32 cellular contexts compared by ENCODE assay signal in genomic region chr12:116898675-116899074, GRCh38. TPM values are rescaled to one million over a fixed set of nuclear protein-coding genes. Genes with fewer than 3 reads are reported as not detected.
"Had no signal": no experiment of that assay in that cellular context is flagged by ENCODE, and none has a peak within 500 bp of the region (broad histone marks: within the 10 kb centered on the region; RNA-seq: fewer than 3 reads in every experiment).

No MANE protein-coding gene starts in this region.

- H3K9me3 ChIP-seq: psoas muscle, sigmoid colon, testis, transverse colon had no signal

- H3K9me3 Mint-ChIP-seq: activated naive CD4-positive, alpha-beta T cell treated with anti-CD3 and anti-CD28 coated beads, Interleukin-2, amount 50 U/mL, for 24 hours; activated naive CD8-positive, alpha-beta T cell treated with anti-CD3 and anti-CD28 coated beads, Interleukin-2, amount 50 U/mL, for 24 hours; activated T-helper 2 cell treated with anti-CD3 and anti-CD28 coated beads, Interferon-gamma antibody, Interleukin-2, Interleukin-4, amounts not matched to agents 10 μg/mL and 5 μg/mL and 100 μg/mL, durations not matched to agents 14 hours and 24 hours and 36 hours; mesothelial cell of epicardium; stimulated activated naive B cell treated with anti-CD40 and anti-IgM and Interleukin-4, amounts not matched to agents 10 μg/mL and 1 μg/mL and 100 μg/mL, for 72 hours had no signal

- H3K9ac ChIP-seq: parathyroid adenoma had no signal

- H3K27me3 ChIP-seq: testis had no signal

- H3K4me2 ChIP-seq: smooth muscle cell had no signal

- H3K4me3 ChIP-seq: psoas muscle, sigmoid colon, smooth muscle cell, testis, transverse colon had no signal

- H3K36me3 ChIP-seq: sigmoid colon, transverse colon had no signal

- H3K27ac Mint-ChIP-seq: activated CD4-positive, alpha-beta T cell treated with anti-CD3 and anti-CD28 coated beads for 36 hours; activated CD8-positive, alpha-beta memory T cell treated with anti-CD3 and anti-CD28 coated beads, Interleukin-2, amount 10 ng/mL, durations not matched to agents 7 days and 5 days; activated CD8-positive, alpha-beta T cell treated with anti-CD3 and anti-CD28 coated beads, Interleukin-2, amount 10 ng/mL, durations not matched to agents 7 days and 5 days; activated naive CD4-positive, alpha-beta T cell treated with anti-CD3 and anti-CD28 coated beads, Interleukin-2, amount 50 U/mL, for 24 hours; activated naive CD8-positive, alpha-beta T cell treated with anti-CD3 and anti-CD28 coated beads, Interleukin-2, amount 50 U/mL, for 24 hours; activated T-helper 2 cell treated with anti-CD3 and anti-CD28 coated beads, Interferon-gamma antibody, Interleukin-2, Interleukin-4, amounts not matched to agents 10 μg/mL and 5 μg/mL and 100 μg/mL, durations not matched to agents 14 hours and 24 hours and 36 hours; immature natural killer cell; mesothelial cell of epicardium; stimulated activated naive B cell treated with anti-CD40 and anti-IgM and Interleukin-4, amounts not matched to agents 10 μg/mL and 1 μg/mL and 100 μg/mL, for 72 hours had no signal

- H3K4me3 Mint-ChIP-seq: activated CD4-positive, alpha-beta T cell treated with anti-CD3 and anti-CD28 coated beads for 36 hours; activated CD8-positive, alpha-beta memory T cell treated with anti-CD3 and anti-CD28 coated beads, Interleukin-2, amount 10 ng/mL, durations not matched to agents 7 days and 5 days; activated CD8-positive, alpha-beta T cell treated with anti-CD3 and anti-CD28 coated beads, Interleukin-2, amount 10 ng/mL, durations not matched to agents 7 days and 5 days; activated naive CD4-positive, alpha-beta T cell treated with anti-CD3 and anti-CD28 coated beads, Interleukin-2, amount 50 U/mL, for 24 hours; activated naive CD8-positive, alpha-beta T cell treated with anti-CD3 and anti-CD28 coated beads, Interleukin-2, amount 50 U/mL, for 24 hours; immature natural killer cell; mesothelial cell of epicardium; naive B cell; stimulated activated naive B cell treated with anti-CD40 and anti-IgM and Interleukin-4, amounts not matched to agents 10 μg/mL and 1 μg/mL and 100 μg/mL, for 72 hours had no signal

- ATAC-seq: activated CD4-positive, alpha-beta T cell treated with anti-CD3 and anti-CD28 coated beads for 36 hours; activated CD8-positive, alpha-beta memory T cell treated with anti-CD3 and anti-CD28 coated beads, Interleukin-2, amount 10 ng/mL, durations not matched to agents 7 days and 5 days; activated CD8-positive, alpha-beta T cell treated with anti-CD3 and anti-CD28 coated beads, Interleukin-2, amount 10 ng/mL, durations not matched to agents 7 days and 5 days; activated naive CD8-positive, alpha-beta T cell treated with anti-CD3 and anti-CD28 coated beads, Interleukin-2, amount 50 U/mL, for 24 hours; left colon; psoas muscle; stimulated activated naive B cell treated with anti-CD40 and anti-IgM and Interleukin-4, amounts not matched to agents 10 μg/mL and 1 μg/mL and 100 μg/mL, for 72 hours had no signal

- H3K4me1 ChIP-seq: parathyroid adenoma, psoas muscle, sigmoid colon, testis, transverse colon had no signal

- H3K4me1 Mint-ChIP-seq: activated CD4-positive, alpha-beta T cell treated with anti-CD3 and anti-CD28 coated beads for 36 hours; activated CD8-positive, alpha-beta memory T cell treated with anti-CD3 and anti-CD28 coated beads, Interleukin-2, amount 10 ng/mL, durations not matched to agents 7 days and 5 days; activated naive CD4-positive, alpha-beta T cell treated with anti-CD3 and anti-CD28 coated beads, Interleukin-2, amount 50 U/mL, for 24 hours; activated naive CD8-positive, alpha-beta T cell treated with anti-CD3 and anti-CD28 coated beads, Interleukin-2, amount 50 U/mL, for 24 hours; immature natural killer cell; mesothelial cell of epicardium; naive B cell; stimulated activated naive B cell treated with anti-CD40 and anti-IgM and Interleukin-4, amounts not matched to agents 10 μg/mL and 1 μg/mL and 100 μg/mL, for 72 hours had no signal

- DNase-seq: activated CD4-positive, alpha-beta T cell treated with anti-CD3 and anti-CD28 coated beads for 36 hours; activated CD4-positive, CD25-positive, alpha-beta regulatory T cell; activated CD8-positive, alpha-beta memory T cell treated with anti-CD3 and anti-CD28 coated beads, Interleukin-2, amount 10 ng/mL, durations not matched to agents 7 days and 5 days; activated CD8-positive, alpha-beta T cell treated with anti-CD3 and anti-CD28 coated beads, Interleukin-2, amount 10 ng/mL, durations not matched to agents 7 days and 5 days; activated naive CD8-positive, alpha-beta T cell treated with anti-CD3 and anti-CD28 coated beads, Interleukin-2, amount 50 U/mL, for 24 hours; activated T-cell treated with anti-CD3 and anti-CD28 coated beads, Interleukin-2, amount 50 U/mL, for 48 hours; amygdala; caudate nucleus; cortex of kidney; head of caudate nucleus; hypothalamus; immature natural killer cell; kidney; left colon; mammary epithelial cell; naive B cell; nucleus accumbens; psoas muscle; sigmoid colon; stimulated activated CD4-positive, alpha-beta T cell treated with anti-CD3 and anti-CD28 coated beads, Interleukin-1b, Interleukin-23, amount 100 ng/mL, for 48 hours; stimulated activated CD4-positive, alpha-beta T cell treated with anti-CD3 and anti-CD28 coated beads, Interleukin-4, amount 100 ng/mL, for 4 hours; stimulated activated naive B cell treated with anti-CD40 and anti-IgM and Interleukin-4, amounts not matched to agents 10 μg/mL and 1 μg/mL and 100 μg/mL, for 72 hours; testis; transverse colon had no signal

- H2AFZ ChIP-seq: parathyroid adenoma had no signal

- H3K27ac ChIP-seq: parathyroid adenoma, psoas muscle, sigmoid colon, testis, transverse colon had no signal

- H3K36me3 Mint-ChIP-seq: activated CD8-positive, alpha-beta memory T cell treated with anti-CD3 and anti-CD28 coated beads, Interleukin-2, amount 10 ng/mL, durations not matched to agents 7 days and 5 days; activated naive CD4-positive, alpha-beta T cell treated with anti-CD3 and anti-CD28 coated beads, Interleukin-2, amount 50 U/mL, for 24 hours; immature natural killer cell; mesothelial cell of epicardium; stimulated activated naive B cell treated with anti-CD40 and anti-IgM and Interleukin-4, amounts not matched to agents 10 μg/mL and 1 μg/mL and 100 μg/mL, for 72 hours had no signal

RNA-seq across cellular contexts. Expression of gene HRK, which starts 17.4 kb away (rescaled TPM):
- total RNA-seq: activated CD4-positive, alpha-beta T cell treated with anti-CD3 and anti-CD28 coated beads for 36 hours; activated CD8-positive, alpha-beta memory T cell treated with anti-CD3 and anti-CD28 coated beads, Interleukin-2, amount 10 ng/mL, durations not matched to agents 7 days and 5 days; activated CD8-positive, alpha-beta T cell treated with anti-CD3 and anti-CD28 coated beads, Interleukin-2, amount 10 ng/mL, durations not matched to agents 7 days and 5 days; activated T-helper 2 cell treated with anti-CD3 and anti-CD28 coated beads, Interferon-gamma antibody, Interleukin-2, Interleukin-4, amounts not matched to agents 10 μg/mL and 5 μg/mL and 100 μg/mL, durations not matched to agents 14 hours and 24 hours and 36 hours; endothelial cell of umbilical vein; fibroblast of villous mesenchyme had no signal
- polyA plus RNA-seq: endothelial cell of umbilical vein, immature natural killer cell, liver, mammary epithelial cell, smooth muscle cell had no signal
